15 cellular contexts compared by ENCODE assay signal in the genomic region with DNA sequence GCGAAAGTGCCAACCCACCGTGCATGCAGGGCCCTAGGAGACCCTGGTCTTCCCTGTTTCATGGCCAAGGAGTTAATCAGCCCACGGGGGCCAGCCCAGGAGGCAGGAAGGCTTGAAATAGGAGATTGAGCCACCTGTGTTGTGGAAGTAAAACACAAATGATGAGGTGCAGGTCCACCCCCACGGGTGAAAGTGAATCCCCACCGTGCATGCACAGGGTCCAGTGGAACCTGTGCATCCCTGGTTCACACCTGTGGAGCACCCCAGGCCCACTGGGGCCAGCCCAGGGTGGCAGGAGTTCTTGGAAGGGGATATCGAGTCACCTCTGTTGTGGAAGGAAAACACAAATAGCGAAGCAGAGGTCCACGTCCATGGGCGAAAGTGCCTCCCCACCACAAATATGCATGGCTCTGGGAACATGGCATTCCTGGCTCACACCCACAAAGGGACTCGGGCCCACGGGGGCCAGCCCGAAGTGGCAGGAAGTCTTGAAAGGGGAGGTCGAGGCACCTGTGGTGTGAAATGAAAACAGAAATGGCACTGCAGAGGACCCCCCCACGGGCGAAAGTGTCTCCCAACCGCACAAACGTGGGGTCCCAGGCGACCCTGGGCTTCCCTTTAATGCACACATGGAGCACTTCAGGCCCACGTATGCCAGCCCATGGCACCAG.
DNase-seq lines count a peak whose midpoint lies in the region; ATAC-seq and TF ChIP-seq lines count a peak whose summit lies in the region.
"Had no signal": no experiment of that assay in that cellular context is flagged by ENCODE, and none has a peak within 500 bp of the region (broad histone marks: within the 10 kb centered on the region; RNA-seq: fewer than 3 reads in every experiment).

No MANE protein-coding gene starts in this region.

- H3K9me3 Mint-ChIP-seq in activated T-helper 2 cell treated with anti-CD3 and anti-CD28 coated beads, Interferon-gamma antibody, Interleukin-2, Interleukin-4, amounts not matched to agents 10 μg/mL and 5 μg/mL and 100 μg/mL, durations not matched to agents 14 hours and 24 hours and 36 hours: peaks cover 60% of the 10 kb centered on the region
- H3K9me3 Mint-ChIP-seq: neural crest cell had no signal

- H3K27ac Mint-ChIP-seq in activated T-helper 2 cell treated with anti-CD3 and anti-CD28 coated beads, Interferon-gamma antibody, Interleukin-2, Interleukin-4, amounts not matched to agents 10 μg/mL and 5 μg/mL and 100 μg/mL, durations not matched to agents 14 hours and 24 hours and 36 hours: no peak overlapping the region
- H3K27ac Mint-ChIP-seq: activated CD4-positive, alpha-beta T cell treated with anti-CD3 and anti-CD28 coated beads, Interleukin-2, amount 10 ng/mL, durations not matched to agents 24 days and 14 days had no signal

- no peak for TF ChIP-seq CTCF in tibial artery (IDR thresholded peaks at IDR 0.05)

- H3K36me3 Mint-ChIP-seq in activated T-helper 2 cell treated with anti-CD3 and anti-CD28 coated beads, Interferon-gamma antibody, Interleukin-2, Interleukin-4, amounts not matched to agents 10 μg/mL and 5 μg/mL and 100 μg/mL, durations not matched to agents 14 hours and 24 hours and 36 hours (ENCODE audit: low read depth): no peaks in the 10 kb centered on the region

- no peaks in the 10 kb centered on the region for H3K27me3 Mint-ChIP-seq in activated T-helper 2 cell treated with anti-CD3 and anti-CD28 coated beads, Interferon-gamma antibody, Interleukin-2, Interleukin-4, amounts not matched to agents 10 μg/mL and 5 μg/mL and 100 μg/mL, durations not matched to agents 14 hours and 24 hours and 36 hours (ENCODE audit: low read depth)
- H3K27me3 Mint-ChIP-seq: activated CD4-positive, alpha-beta T cell treated with anti-CD3 and anti-CD28 coated beads, Interleukin-2, amount 10 ng/mL, durations not matched to agents 24 days and 14 days had no signal

- intact Hi-C loops in activated T-helper 2 cell treated with anti-CD3 and anti-CD28 coated beads, Interferon-gamma antibody, Interleukin-2, Interleukin-4, amounts not matched to agents 10 μg/mL and 5 μg/mL and 100 μg/mL, durations not matched to agents 14 hours and 24 hours and 36 hours (cut with micrococcal nuclease): no loop called here
- intact Hi-C loops in tibial artery (cut with DNase I; ENCODE audit: low total_unique reads): no loop called here

- H3K36me3 ChIP-seq in tibial artery: no peaks in the 10 kb centered on the region

- no peaks in the 10 kb centered on the region for H3K27me3 ChIP-seq in tibial artery
- H3K27me3 ChIP-seq: foreskin keratinocyte had no signal

- peak; percentile 8 for DNase-seq in activated T-cell treated with anti-CD3 and anti-CD28 coated beads, Interleukin-2, amount 50 U/mL, for 1 hour
- no peak for DNase-seq in activated T-cell treated with anti-CD3 and anti-CD28 coated beads for 4 hours
- peak; percentile 1 for DNase-seq in activated T-helper 2 cell treated with anti-CD3 and anti-CD28 coated beads, Interferon-gamma antibody, Interleukin-2, Interleukin-4, amounts not matched to agents 10 μg/mL and 5 μg/mL and 100 μg/mL, durations not matched to agents 14 hours and 24 hours and 36 hours (ENCODE audit: low spot score)
- peak; percentile 12 for DNase-seq in left lobe of liver (ENCODE audit: low spot score)
- peak; percentile 2 to 56 for DNase-seq in tibial artery
- no peak for DNase-seq in cerebellum (ENCODE audit: low spot score)
- DNase-seq in Kasumi-1 (lab: John Stamatoyannopoulos, UW): no peak
- DNase-seq in NCI-H526 (lab: John Stamatoyannopoulos, UW): no peak
- DNase-seq: foreskin keratinocyte; GOT3; stimulated activated CD4-positive, alpha-beta T cell treated with anti-CD3 and anti-CD28 coated beads, Interleukin-12 subunit alpha, Interleukin-12 subunit beta, amount 100 ng/mL, for 4 hours had no signal

- peaks cover 6 to 79% (median 59%) of the 10 kb centered on the region in 3 donors for H3K9me3 ChIP-seq in tibial artery

- ATAC-seq in left lobe of liver: no peak
- ATAC-seq: A549, foreskin keratinocyte, left colon had no signal

- no peaks in the 10 kb centered on the region for H3K4me1 ChIP-seq in tibial artery
- H3K4me1 ChIP-seq: A549, foreskin keratinocyte had no signal

- no peak overlapping the region for H3K27ac ChIP-seq in tibial artery
- H3K27ac ChIP-seq: A549, foreskin keratinocyte had no signal

- no peaks in the 10 kb centered on the region for H3K4me1 Mint-ChIP-seq in activated T-helper 2 cell treated with anti-CD3 and anti-CD28 coated beads, Interferon-gamma antibody, Interleukin-2, Interleukin-4, amounts not matched to agents 10 μg/mL and 5 μg/mL and 100 μg/mL, durations not matched to agents 14 hours and 24 hours and 36 hours (ENCODE audit: low read depth)
- H3K4me1 Mint-ChIP-seq: activated CD4-positive, alpha-beta T cell treated with anti-CD3 and anti-CD28 coated beads, Interleukin-2, amount 10 ng/mL, durations not matched to agents 24 days and 14 days; neural crest cell had no signal

- no peak overlapping the region for H3K4me3 Mint-ChIP-seq in activated T-helper 2 cell treated with anti-CD3 and anti-CD28 coated beads, Interferon-gamma antibody, Interleukin-2, Interleukin-4, amounts not matched to agents 10 μg/mL and 5 μg/mL and 100 μg/mL, durations not matched to agents 14 hours and 24 hours and 36 hours (ENCODE audit: low read depth)
- H3K4me3 Mint-ChIP-seq: activated CD4-positive, alpha-beta T cell treated with anti-CD3 and anti-CD28 coated beads, Interleukin-2, amount 10 ng/mL, durations not matched to agents 24 days and 14 days; neural crest cell had no signal

- H3K4me3 ChIP-seq in tibial artery: no peak overlapping the region
- H3K4me3 ChIP-seq: A549 had no signal

Comparison
In these comparisons a context has a peak if more than half of its experiments do, and no peak if none do; other contexts are left out.
1. DNase-seq: peak in activated T-cell treated with anti-CD3 and anti-CD28 coated beads, Interleukin-2, amount 50 U/mL, for 1 hour (single experiment), activated T-helper 2 cell treated with anti-CD3 and anti-CD28 coated beads, Interferon-gamma antibody, Interleukin-2, Interleukin-4, amounts not matched to agents 10 μg/mL and 5 μg/mL and 100 μg/mL, durations not matched to agents 14 hours and 24 hours and 36 hours (single experiment), left lobe of liver (single experiment) and tibial artery (2 of 2); none in activated T-cell treated with anti-CD3 and anti-CD28 coated beads for 4 hours (single experiment), cerebellum (single experiment), Kasumi-1 (0 of 2) and NCI-H526 (0 of 2).